In genomic region chr1:15348648-15349047, GRCh38 we compare ENCODE assay signal across 16 cellular contexts.
DNase-seq lines count a peak whose midpoint lies in the region; ATAC-seq, FAIRE-seq and TF ChIP-seq lines count a peak whose summit lies in the region.
"Had no signal": no experiment of that assay in that cellular context is flagged by ENCODE, and none has a peak within 500 bp of the region (broad histone marks: within the 10 kb centered on the region; RNA-seq: fewer than 3 reads in every experiment).

No MANE protein-coding gene starts in this region.

- H3K27me3 Mint-ChIP-seq in T-helper 17 cell (peaks cover 32% of the 10 kb centered on the region), neural progenitor cell (ENCODE audit: insufficient read depth, low read depth) (peaks cover 14% of the 10 kb centered on the region)
- peaks cover 18% of the 10 kb centered on the region for H3K27me3 Mint-ChIP-seq in activated T-cell treated with anti-CD3 and anti-CD28 coated beads, Interleukin-2, amount 50 U/mL, for 4 hours (ENCODE audit: low read depth)

- H3K9me3 ChIP-seq in BLaER1 (no peaks in the 10 kb centered on the region), T-helper 17 cell (ENCODE audit: control insufficient read depth, low read length, poor library complexity, severe bottlenecking) (no peaks in the 10 kb centered on the region), kidney (ENCODE audit: control insufficient read depth in 1 of 2, low read length in 2 of 2) (no peaks in the 10 kb centered on the region), neural progenitor cell (ENCODE audit: low read depth) (no peaks in the 10 kb centered on the region), right atrium auricular region (no peaks in the 10 kb centered on the region)
- H3K9me3 ChIP-seq: Caco-2, HAP-1 had no signal

- H3K4me3 ChIP-seq in BLaER1 (no peak overlapping the region), kidney (ENCODE audit: low read length in 2 of 2) (no peak overlapping the region), neural progenitor cell (no peak overlapping the region), right atrium auricular region (no peak overlapping the region)
- H3K4me3 ChIP-seq: HAP-1 had no signal

- no peaks in the 10 kb centered on the region for H3K79me2 ChIP-seq in neural progenitor cell (ENCODE audit: low read depth)

- no peak overlapping the region for H2AFZ ChIP-seq in neural progenitor cell (replicated peaks)

- H3K9me3 Mint-ChIP-seq in neural progenitor cell, result no peaks in the 10 kb centered on the region
- H3K9me3 Mint-ChIP-seq in activated T-cell treated with anti-CD3 and anti-CD28 coated beads, Interleukin-2, amount 50 U/mL, for 4 hours, result no peaks in the 10 kb centered on the region
- H3K9me3 Mint-ChIP-seq: CD4-positive, alpha-beta T cell had no signal

- ATAC-seq in T-helper 17 cell, result no peak
- ATAC-seq in activated T-cell treated with anti-CD3 and anti-CD28 coated beads, Interleukin-2, amount 50 U/mL, for 4 hours, result no peak

- no peak overlapping the region for H3K9ac ChIP-seq in BLaER1
- H3K9ac ChIP-seq in kidney (ENCODE audit: low read length in 2 of 2), result no peak overlapping the region
- no peak overlapping the region for H3K9ac ChIP-seq in neural progenitor cell

- peaks cover 54% of the 10 kb centered on the region for H3K4me1 ChIP-seq in BLaER1
- no peaks in the 10 kb centered on the region for H3K4me1 ChIP-seq in kidney (ENCODE audit: control insufficient read depth in 1 of 2, insufficient read depth in 1 of 2, low read depth in 1 of 2, low read length in 2 of 2)
- no peaks in the 10 kb centered on the region for H3K4me1 ChIP-seq in neural progenitor cell
- peaks cover 0 to 19% of the 10 kb centered on the region in 2 donors for H3K4me1 ChIP-seq in right atrium auricular region

- no peak overlapping the region for H3K27ac ChIP-seq in BLaER1
- H3K27ac ChIP-seq in kidney (ENCODE audit: low read depth in 2 of 2, low read length in 2 of 2), result no peak overlapping the region
- no peak overlapping the region for H3K27ac ChIP-seq in neural progenitor cell
- H3K27ac ChIP-seq in right atrium auricular region, result no peak overlapping the region
- H3K27ac ChIP-seq: C4-2B had no signal

- H3K27ac Mint-ChIP-seq in T-helper 17 cell (peak overlapping the region; percentile 89), neural progenitor cell (peak overlapping the region; percentile 29)
- H3K27ac Mint-ChIP-seq: B cell; CD4-positive, alpha-beta T cell had no signal

- H3K4me3 Mint-ChIP-seq in T-helper 17 cell, result no peak overlapping the region
- no peak overlapping the region for H3K4me3 Mint-ChIP-seq in neural progenitor cell
- no peak overlapping the region for H3K4me3 Mint-ChIP-seq in activated T-cell treated with anti-CD3 and anti-CD28 coated beads, Interleukin-2, amount 50 U/mL, for 4 hours
- H3K4me3 Mint-ChIP-seq: B cell; CD4-positive, alpha-beta T cell had no signal

- H3K4me2 ChIP-seq in BLaER1, result peak overlapping the region; percentile 90; the same call in 1 of the 2 replicates
- no peak overlapping the region for H3K4me2 ChIP-seq in neural progenitor cell

- no peak for FAIRE-seq in kidney (lab: Jason Lieb, UNC)
- FAIRE-seq: D721Med, G401.6, GM12891, GM19239, H1 had no signal

- H3K36me3 ChIP-seq in BLaER1 (no peaks in the 10 kb centered on the region), kidney (ENCODE audit: control insufficient read depth in 1 of 2, insufficient read depth in 2 of 2, low read length in 2 of 2) (no peaks in the 10 kb centered on the region), neural progenitor cell (no peaks in the 10 kb centered on the region), right atrium auricular region (no peaks in the 10 kb centered on the region)
- H3K36me3 ChIP-seq: HAP-1 had no signal

- TF ChIP-seq CTCF in kidney (IDR thresholded peaks at IDR 0.05; ENCODE audit: borderline replicate concordance, extremely low read depth, insufficient read depth) (no peak), neural progenitor cell (IDR thresholded peaks at IDR 0.05) (no peak), right atrium auricular region (IDR thresholded peaks at IDR 0.05) (no peak)

- peaks cover 4% of the 10 kb centered on the region for H3K36me3 Mint-ChIP-seq in T-helper 17 cell (ENCODE audit: low read depth)
- H3K36me3 Mint-ChIP-seq in neural progenitor cell, result no peaks in the 10 kb centered on the region
- no peaks in the 10 kb centered on the region for H3K36me3 Mint-ChIP-seq in activated T-cell treated with anti-CD3 and anti-CD28 coated beads, Interleukin-2, amount 50 U/mL, for 4 hours (ENCODE audit: insufficient read depth)

- H3K4me1 Mint-ChIP-seq in T-helper 17 cell (peaks cover 19% of the 10 kb centered on the region), neural progenitor cell (peaks cover 25% of the 10 kb centered on the region)
- peaks cover 55% of the 10 kb centered on the region for H3K4me1 Mint-ChIP-seq in activated T-cell treated with anti-CD3 and anti-CD28 coated beads, Interleukin-2, amount 50 U/mL, for 4 hours (ENCODE audit: low read depth)

- no peaks in the 10 kb centered on the region; the same call in 1 of the 2 replicates for H3K27me3 ChIP-seq in BLaER1
- no peaks in the 10 kb centered on the region for H3K27me3 ChIP-seq in neural progenitor cell
- no peaks in the 10 kb centered on the region for H3K27me3 ChIP-seq in right atrium auricular region

- no peaks in the 10 kb centered on the region for H3F3A ChIP-seq in neural progenitor cell (ENCODE audit: low read depth)

- no peaks in the 10 kb centered on the region for H4K20me1 ChIP-seq in BLaER1
- H4K20me1 ChIP-seq in neural progenitor cell (ENCODE audit: low read depth), result no peaks in the 10 kb centered on the region

- intact Hi-C loops in kidney (cut with DNase I), result no loop called here

- no peak for DNase-seq in T-helper 17 cell
- peak; percentile 47 for DNase-seq in kidney
- DNase-seq in neural progenitor cell (ENCODE audit: low spot score), result no peak
- DNase-seq in right atrium auricular region (ENCODE audit: low spot score), result no peak
- DNase-seq in activated T-cell treated with anti-CD3 and anti-CD28 coated beads, Interleukin-2, amount 50 U/mL, for 4 hours, result no peak
- DNase-seq: Caco-2; CD4-positive, alpha-beta T cell had no signal
